22 cellular contexts compared by ENCODE assay signal in genomic region chr16:55660026-55660425, GRCh38. TPM values are rescaled to one million over a fixed set of nuclear protein-coding genes. Genes with fewer than 3 reads are reported as not detected.
DNase-seq lines count a peak whose midpoint lies in the region; ATAC-seq, FAIRE-seq and TF ChIP-seq lines count a peak whose summit lies in the region.
"Had no signal": no experiment of that assay in that cellular context is flagged by ENCODE, and none has a peak within 500 bp of the region (broad histone marks: within the 10 kb centered on the region; RNA-seq: fewer than 3 reads in every experiment).

No MANE protein-coding gene starts in this region.

- H3K9me3 ChIP-seq in BE2C (no peaks in the 10 kb centered on the region), keratinocyte (ENCODE audit: control insufficient read depth, low read depth, low read length) (no peaks in the 10 kb centered on the region), endodermal cell (ENCODE audit: control insufficient read depth, low read length) (peaks cover 9% of the 10 kb centered on the region), osteoblast (ENCODE audit: low read depth, low read length) (no peaks in the 10 kb centered on the region)

- peaks cover 43% of the 10 kb centered on the region for H3K4me1 ChIP-seq in BE2C
- H3K4me1 ChIP-seq in keratinocyte (ENCODE audit: control insufficient read depth, extremely low read depth, insufficient read depth, low read length) = peaks cover 57% of the 10 kb centered on the region
- peaks cover 6% of the 10 kb centered on the region for H3K4me1 ChIP-seq in endodermal cell (ENCODE audit: control insufficient read depth, insufficient read depth, low read length)
- no peaks in the 10 kb centered on the region for H3K4me1 ChIP-seq in osteoblast (ENCODE audit: insufficient read depth, low read length)
- H3K4me1 ChIP-seq: BLaER1 had no signal

- no peaks in the 10 kb centered on the region for H3K27me3 ChIP-seq in BE2C
- H3K27me3 ChIP-seq in keratinocyte (ENCODE audit: control insufficient read depth, extremely low read depth, insufficient read depth, low read length) = peaks cover 29% of the 10 kb centered on the region
- H3K27me3 ChIP-seq in endodermal cell (ENCODE audit: control insufficient read depth, insufficient read depth, low read length, poor library complexity, severe bottlenecking) = peaks cover 58% of the 10 kb centered on the region
- H3K27me3 ChIP-seq in osteoblast (ENCODE audit: insufficient read depth, low read length) = peaks cover 28% of the 10 kb centered on the region
- H3K27me3 ChIP-seq: BLaER1 had no signal

- TF ChIP-seq CTCF in BE2C (IDR thresholded peaks at IDR 0.05; ENCODE audit: low read depth, low read length) = no peak
- TF ChIP-seq CTCF in keratinocyte (optimal IDR thresholded peaks at IDR 0.05 in 1 of 3, IDR thresholded peaks at IDR 0.05 in 1 of 3, conservative IDR thresholded peaks at IDR 0.05 in 1 of 3; ENCODE audit: extremely low read depth in 1 of 3, insufficient read depth in 2 of 3, low read length in 3 of 3) = no peak
- TF ChIP-seq CTCF in endodermal cell (conservative IDR thresholded peaks at IDR 0.05) = no peak
- TF ChIP-seq CTCF in osteoblast (IDR thresholded peaks at IDR 0.05; ENCODE audit: extremely low read depth, low read depth, low read length) = no peak

- peak; percentile 26 for FAIRE-seq in keratinocyte (lab: Jason Lieb, UNC)
- FAIRE-seq: GM12878 had no signal

- dilution Hi-C loops in keratinocyte (cut with MboI; ENCODE audit: extremely low pct_ligation_motif_present, low sequenced_read_pairs) = no loop called here

- 83 to 96% methylated on average over 1 of the region's 1 CpG for WGBS in endodermal cell (ENCODE audit: insufficient coverage in 1 of 2, insufficient read length in 1 of 2), 2 experiments

- H3K27ac ChIP-seq in keratinocyte (ENCODE audit: control insufficient read depth, insufficient read depth, low read length) (no peak overlapping the region), endodermal cell (ENCODE audit: low read depth, low read length) (no peak overlapping the region), osteoblast (ENCODE audit: low read depth, low read length) (no peak overlapping the region)
- H3K27ac ChIP-seq: BLaER1, C4-2B had no signal

- H3K9ac ChIP-seq in keratinocyte (ENCODE audit: control insufficient read depth, extremely low read depth, insufficient read depth, low read length) (no peak overlapping the region), endodermal cell (ENCODE audit: extremely low read depth, low read length, poor library complexity, severe bottlenecking) (no peak overlapping the region)
- H3K9ac ChIP-seq: BLaER1 had no signal

- H3K9me1 ChIP-seq in keratinocyte (ENCODE audit: control insufficient read depth, extremely low read depth, insufficient read depth, low read length) = no peaks in the 10 kb centered on the region

- no peaks in the 10 kb centered on the region for H3K36me3 Mint-ChIP-seq in endodermal cell (ENCODE audit: low read depth)
- H3K36me3 Mint-ChIP-seq: CD4-positive, CD25-positive, alpha-beta regulatory T cell; CD8-positive, alpha-beta T cell had no signal

- H2AFZ ChIP-seq in keratinocyte (ENCODE audit: control insufficient read depth, low read length) = no peak overlapping the region
- no peak overlapping the region for H2AFZ ChIP-seq in osteoblast (ENCODE audit: low read length)
- H2AFZ ChIP-seq: GM23338 had no signal

- H3K4me3 Mint-ChIP-seq in endodermal cell = no peak overlapping the region
- H3K4me3 Mint-ChIP-seq: CD4-positive, CD25-positive, alpha-beta regulatory T cell; CD8-positive, alpha-beta T cell; GM23338; H9 had no signal

- peaks cover 15% of the 10 kb centered on the region for H3K4me1 Mint-ChIP-seq in endodermal cell
- H3K4me1 Mint-ChIP-seq: CD4-positive, CD25-positive, alpha-beta regulatory T cell had no signal

- intact Hi-C loops in sciatic nerve (cut with DNase I) = no loop called here

- no peak overlapping the region for H3K27ac Mint-ChIP-seq in endodermal cell
- H3K27ac Mint-ChIP-seq: CD4-positive, CD25-positive, alpha-beta regulatory T cell; CD8-positive, alpha-beta T cell; GM23338; H9 had no signal

- ATAC-seq in sciatic nerve (no peak), HG03378 (IDR thresholded peaks at IDR 0.05; ENCODE audit: unreplicated experiment) (no peak)
- ATAC-seq: CD8-positive, alpha-beta T cell; GM12878; GM23338; HCT116 had no signal

- H3K4me3 ChIP-seq in BE2C (ENCODE audit: low read depth, low read length) (peak overlapping the region; percentile 84), keratinocyte (ENCODE audit: control insufficient read depth in 2 of 3, extremely low read depth in 1 of 3, insufficient read depth in 2 of 3, low read depth in 1 of 3, low read length in 3 of 3) (no peak overlapping the region), endodermal cell (ENCODE audit: low read length) (no peak overlapping the region), osteoblast (ENCODE audit: insufficient read depth, low read length) (no peak overlapping the region)
- H3K4me3 ChIP-seq: BLaER1, GM12878, GM23338 had no signal

- H4K20me1 ChIP-seq in keratinocyte (ENCODE audit: control insufficient read depth, extremely low read depth, insufficient read depth, low read length) (no peaks in the 10 kb centered on the region), osteoblast (ENCODE audit: insufficient read depth, low read length) (no peaks in the 10 kb centered on the region)
- H4K20me1 ChIP-seq: BLaER1 had no signal

- peaks cover 88% of the 10 kb centered on the region for H3K36me3 ChIP-seq in BE2C
- H3K36me3 ChIP-seq in keratinocyte (ENCODE audit: control insufficient read depth in 2 of 2, extremely low read depth in 1 of 2, insufficient read depth in 2 of 2, low read length in 2 of 2) = no peaks in the 10 kb centered on the region
- H3K36me3 ChIP-seq in endodermal cell (ENCODE audit: control insufficient read depth, insufficient read depth, low read length) = no peaks in the 10 kb centered on the region
- no peaks in the 10 kb centered on the region for H3K36me3 ChIP-seq in osteoblast (ENCODE audit: insufficient read depth, low read length)
- H3K36me3 ChIP-seq: BLaER1 had no signal

- H3K4me2 ChIP-seq in keratinocyte (ENCODE audit: control insufficient read depth, extremely low read depth, insufficient read depth, low read depth, low read length) = no peak overlapping the region
- H3K4me2 ChIP-seq in osteoblast (ENCODE audit: insufficient read depth, low read length) = no peak overlapping the region
- H3K4me2 ChIP-seq: BLaER1, GM23338 had no signal

- H3K9me3 Mint-ChIP-seq in endodermal cell = no peaks in the 10 kb centered on the region

- peaks cover 47% of the 10 kb centered on the region for H3K27me3 Mint-ChIP-seq in endodermal cell (ENCODE audit: insufficient read depth)

- H3K79me2 ChIP-seq in keratinocyte (ENCODE audit: control insufficient read depth, insufficient read depth, low read length) (no peaks in the 10 kb centered on the region), osteoblast (ENCODE audit: insufficient read depth, low read length) (no peaks in the 10 kb centered on the region)

- DNase-seq in BE2C = peak; percentile 41
- peak; percentile 28 for DNase-seq in ELF-1 (ENCODE audit: low read depth, low spot score)
- no peak for DNase-seq in keratinocyte (ENCODE audit: low read depth, low spot score)
- peak; percentile 5 for DNase-seq in sciatic nerve (ENCODE audit: low spot score)
- DNase-seq in endodermal cell = no peak
- no peak for DNase-seq in activated naive CD4-positive, alpha-beta T cell treated with Interleukin-2 at 50 U/mL for 16 hours
- DNase-seq in osteoblast (ENCODE audit: insufficient read length, low spot score, missing footprints) = no peak
- DNase-seq: Caco-2; CD4-positive, CD25-positive, alpha-beta regulatory T cell; CD8-positive, alpha-beta T cell; DMS153; DND-41; GDM1; H9 had no signal

RNA-seq across cellular contexts. Expression of gene SLC6A2, which starts 4.2 kb away (rescaled TPM):
- polyA plus RNA-seq in BE2C (2012; ENCODE audit: insufficient read depth, insufficient read length, low read depth) = 60.4 TPM
- polyA plus RNA-seq in keratinocyte = 0.10 to 0.97 TPM (median 0.20 TPM) in 3 replicates
- not detected for polyA plus RNA-seq in keratinocyte (2011; ENCODE audit: low read depth)
- 0.19 and 0.27 TPM in 2 replicates for polyA plus RNA-seq in keratinocyte (2011; cell fraction: cytosol; rRNA removed)
- 0.87 and 0.93 TPM in 2 replicates for polyA plus RNA-seq in keratinocyte (2011; cell fraction: nucleus; rRNA removed)
- 0.19 and 0.34 TPM in 2 replicates for polyA plus RNA-seq in keratinocyte (2012; ENCODE audit: low replicate concordance)
- 0.35 to 2.0 TPM in 2 of 3 replicates, not detected in the other for polyA minus RNA-seq in keratinocyte
- not detected for polyA minus RNA-seq in keratinocyte (2011; cell fraction: cytosol; rRNA and poly(A)+ RNA removed)
- 0.78 and 0.95 TPM in 2 replicates for polyA minus RNA-seq in keratinocyte (2011; cell fraction: nucleus; rRNA and poly(A)+ RNA removed)
- total RNA-seq in sciatic nerve (1.1 TPM), endodermal cell (1 to 10 TPM in 1 of 2 donors, not detected in 1; 1.1 TPM), osteoblast (not detected in 2 replicates)
- 0.32 TPM for polyA plus RNA-seq in endodermal cell (2013, experiment 1 of 2)
- 0.12 TPM for polyA plus RNA-seq in endodermal cell (2013, experiment 2 of 2)
- total RNA-seq: A673; Caco-2; CD4-positive, CD25-positive, alpha-beta regulatory T cell; CD8-positive, alpha-beta T cell; GM12878; H4 had no signal
- polyA plus RNA-seq: CD4-positive, CD25-positive, alpha-beta regulatory T cell; GM12878 had no signal

Comparison
In these comparisons a context has a peak if more than half of its experiments do, and no peak if none do; other contexts are left out.
1. DNase-seq: peak in BE2C (single experiment), ELF-1 (single experiment) and sciatic nerve (single experiment); none in keratinocyte (single experiment), endodermal cell (single experiment), activated naive CD4-positive, alpha-beta T cell treated with Interleukin-2 at 50 U/mL for 16 hours (single experiment) and osteoblast (single experiment).